ENCODE assay signal across 8 cellular contexts in genomic region chr2:230864605-230865323, GRCh38. TPM values are rescaled to one million over a fixed set of nuclear protein-coding genes. Genes with fewer than 3 reads are reported as not detected.
DNase-seq lines count a peak whose midpoint lies in the region; ATAC-seq and TF ChIP-seq lines count a peak whose summit lies in the region.

Gene ITM2C (plus strand): TSS chr2:230864942. CDS start chr2:230865026, 84 bp downstream.

- H3K79me2 ChIP-seq in hepatocyte: peaks cover 49% of the 10 kb centered on the region

- no peak for TF ChIP-seq EP300 in sigmoid colon (IDR thresholded peaks at IDR 0.05)

- 2% methylated on average over 40 of the region's 77 CpGs for WGBS in hepatocyte (ENCODE audit: low lambda C conversion rate, missing lambda C conversion rate)
- WGBS in sigmoid colon, 2 donors: 1% methylated on average over 77 of the region's 77 CpGs

- H3K27me3 ChIP-seq in ascending aorta (no peaks in the 10 kb centered on the region), hepatocyte (no peaks in the 10 kb centered on the region), sigmoid colon (no peaks in the 10 kb centered on the region)

- peak; percentile 81 for DNase-seq in ELR (ENCODE audit: low read depth)
- peak; percentile 13 to 24 for DNase-seq in Kasumi-1 (lab: John Stamatoyannopoulos, UW)
- peak; percentile 61 to 85 (median 65) for DNase-seq in T-helper 2 cell
- DNase-seq in ascending aorta (ENCODE audit: low spot score in 2 of 2): peak in 1 of 2 donors; percentile 79
- peak; percentile 93 for DNase-seq in hepatocyte (ENCODE audit: low spot score)
- DNase-seq in sigmoid colon: peak; percentile 84
- no peak for DNase-seq in cerebellar nuclear complex (lab: John Stamatoyannopoulos, UW)

- H3K4me3 ChIP-seq in ascending aorta (peak within 1 kb of the TSS; percentile 84 to 96), hepatocyte (peak within 1 kb of the TSS; percentile 99), sigmoid colon (peak within 1 kb of the TSS; percentile 66 to 84 (median 78))

- ATAC-seq in GM21737 (IDR thresholded peaks at IDR 0.05; ENCODE audit: unreplicated experiment): peak; percentile 59

- intact Hi-C loops in ascending aorta (cut with DNase I) (loop anchor here (2.0 to 5.0 kb wide), 3 partner anchors 122 to 193 kb away; partner anchors contain the start of genes CAB39 and PSMD1), sigmoid colon (cut with DNase I) (loop anchor here (2.0 to 5.0 kb wide), 4 partner anchors 16 to 152 kb away; partner anchors contain the start of gene CAB39)

- H3K36me3 ChIP-seq in ascending aorta (no peaks in the 10 kb centered on the region), hepatocyte (replicated peaks; ENCODE audit: insufficient read depth, low read depth) (no peaks in the 10 kb centered on the region), sigmoid colon (no peaks in the 10 kb centered on the region)

- H4K20me1 ChIP-seq in hepatocyte (ENCODE audit: insufficient read depth, poor library complexity, severe bottlenecking): peaks cover 4% of the 10 kb centered on the region

- peaks cover 3 to 11% of the 10 kb centered on the region in 2 donors for H3K4me1 ChIP-seq in ascending aorta
- H3K4me1 ChIP-seq in hepatocyte (ENCODE audit: insufficient read depth): peaks cover 37% of the 10 kb centered on the region
- H3K4me1 ChIP-seq in sigmoid colon: peaks cover 0 to 51% (median 47%) of the 10 kb centered on the region in 4 donors

- peak in 2 of 3 experiments; percentile 29 to 32 for TF ChIP-seq CTCF in ascending aorta (IDR thresholded peaks at IDR 0.05)
- TF ChIP-seq CTCF in hepatocyte (IDR thresholded peaks at IDR 0.05; ENCODE audit: poor library complexity): peak; percentile 52
- peak in 1 of 4 experiments; percentile 35 for TF ChIP-seq CTCF in sigmoid colon (IDR thresholded peaks at IDR 0.05)

- TF ChIP-seq POLR2A in sigmoid colon (IDR thresholded peaks at IDR 0.05): peak; percentile 61 to 67

- H3K9me3 ChIP-seq in ascending aorta (no peaks in the 10 kb centered on the region), hepatocyte (ENCODE audit: low read depth) (no peaks in the 10 kb centered on the region), sigmoid colon (no peaks in the 10 kb centered on the region)

- H3K27ac ChIP-seq in ascending aorta (peak within 1 kb of the TSS; percentile 38 to 57), hepatocyte (peak within 1 kb of the TSS; percentile 97), sigmoid colon (peak within 1 kb of the TSS; percentile 71 to 88 (median 82))

- peak within 1 kb of the TSS; percentile 91 for H3K4me2 ChIP-seq in hepatocyte

- H2AFZ ChIP-seq in hepatocyte: peak within 1 kb of the TSS; percentile 77

- H3K9me2 ChIP-seq in hepatocyte (replicated peaks; ENCODE audit: insufficient read depth): no peaks in the 10 kb centered on the region

RNA-seq across cellular contexts. Expression of gene ITM2C, which starts in this region (rescaled TPM):
- total RNA-seq in ascending aorta: 84.9 TPM
- 419 and 485 TPM in 2 replicates for total RNA-seq in hepatocyte
- 537 and 566 TPM in 2 replicates for polyA plus RNA-seq in hepatocyte
- 100 to 1,000 TPM; 107 to 206 (median 117) TPM for total RNA-seq in sigmoid colon
- 1,000 to 10,000 TPM in 1 of 3 donors, 100 to 1,000 TPM in 2; 489 to 1,275 (median 498) TPM for polyA plus RNA-seq in sigmoid colon

Comparison
In these comparisons a context has a peak if more than half of its experiments do, and no peak if none do; other contexts are left out.
1. DNase-seq: peak in ELR (single experiment), Kasumi-1 (2 of 2), T-helper 2 cell (5 of 5), hepatocyte (single experiment) and sigmoid colon (single experiment); none in cerebellar nuclear complex (0 of 2).
2. Peak in every context shown above with its lines, with median percentiles within 50 percentile points of each other: H3K27ac ChIP-seq and H3K4me3 ChIP-seq.